Comparison of ENCODE assay signal across 22 cellular contexts in the genomic region with DNA sequence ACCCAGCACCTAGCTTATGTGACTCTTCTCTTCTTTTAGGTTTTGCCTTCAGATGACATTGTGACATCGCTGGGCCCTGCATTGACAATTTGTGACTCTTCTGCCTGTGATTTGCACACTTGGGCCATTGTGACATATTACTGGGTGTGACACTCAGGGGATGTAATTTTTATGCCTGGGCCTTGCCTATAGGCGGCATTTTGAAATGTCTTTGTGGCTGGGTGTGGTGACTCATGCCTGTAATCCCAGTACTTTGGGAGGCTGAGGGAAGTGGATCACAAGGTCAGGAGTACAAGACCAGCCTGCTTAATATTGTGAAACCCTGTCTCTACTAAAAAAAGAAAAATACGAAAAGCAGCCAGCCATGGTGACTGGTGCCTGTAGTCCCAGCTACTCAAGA. TPM values are rescaled to one million over a fixed set of nuclear protein-coding genes. Genes with fewer than 3 reads are reported as not detected.
DNase-seq lines count a peak whose midpoint lies in the region; ATAC-seq and TF ChIP-seq lines count a peak whose summit lies in the region.
"Had no signal": no experiment of that assay in that cellular context is flagged by ENCODE, and none has a peak within 500 bp of the region (broad histone marks: within the 10 kb centered on the region; RNA-seq: fewer than 3 reads in every experiment).

No MANE protein-coding gene starts in this region.

- ATAC-seq in omental fat pad (ENCODE audit: low FRiP score): no peak
- ATAC-seq: activated naive CD8-positive, alpha-beta T cell treated with anti-CD3 and anti-CD28 coated beads, Interleukin-2, amount 50 U/mL, for 24 hours; stimulated activated effector memory CD8-positive, alpha-beta T cell treated with anti-CD3 and anti-CD28 coated beads, Interleukin-12 subunit alpha, Interleukin-12 subunit beta, amount 100 ng/mL, for 72 hours had no signal

- TF ChIP-seq CTCF in AG09309 (IDR thresholded peaks at IDR 0.05; ENCODE audit: control insufficient read depth, insufficient read depth, low read depth, low read length, missing control alignments) (no peak), fibroblast of mammary gland (conservative IDR thresholded peaks at IDR 0.05; ENCODE audit: control insufficient read depth, insufficient read depth, low read depth, low read length) (no peak), omental fat pad (IDR thresholded peaks at IDR 0.05) (no peak)

- peak; percentile 8 for DNase-seq in AG09309 (ENCODE audit: low read depth)
- DNase-seq in HT1080 (ENCODE audit: low read depth): peak; percentile 47
- DNase-seq in SKM-1 treated with dmso at 0.1 percent for 144 hours (lab: John Stamatoyannopoulos, UW; ENCODE audit: unreplicated experiment): peak; percentile 85
- DNase-seq in fibroblast of mammary gland (ENCODE audit: low read depth): peak; percentile 6
- no peak for DNase-seq in stimulated activated CD4-positive, alpha-beta T cell treated with anti-CD3 and anti-CD28 coated beads, Interleukin-4, amount 100 ng/mL, for 1 hour
- DNase-seq in SHP77 (lab: John Stamatoyannopoulos, UW): no peak
- DNase-seq in GM03348 (ENCODE audit: low spot score): no peak
- no peak for DNase-seq in omental fat pad (ENCODE audit: low spot score)
- DNase-seq: activated CD4-positive, CD25-positive, alpha-beta regulatory T cell; activated naive CD8-positive, alpha-beta T cell treated with anti-CD3 and anti-CD28 coated beads, Interleukin-2, amount 50 U/mL, for 24 hours; central memory CD4-positive, alpha-beta T cell; DMS 273 treated with DMSO at 0.1 percent for 48 hours; effector CD4-positive, alpha-beta T cell; hypothalamus; kidney; NCI-H1092 treated with DMSO at 0.1 percent for 48 hours; NCI-H510A; SHP77 treated with DMSO at 0.1 percent for 48 hours; T-helper 2 cell had no signal

- H3K4me3 ChIP-seq in AG09309 (ENCODE audit: control insufficient read depth, low read depth, low read length): no peak overlapping the region
- H3K4me3 ChIP-seq in fibroblast of mammary gland (ENCODE audit: control insufficient read depth, low read depth, low read length): no peak overlapping the region
- H3K4me3 ChIP-seq: BLaER1 treated with 17β-estradiol and CSF1 and Interleukin-3, amounts not matched to agents 10 nM and 100 nM; thoracic aorta had no signal

RNA-seq across cellular contexts. Expression of a gene that starts 28.4 kb away (rescaled TPM):
- total RNA-seq in HT1080 (2014; rRNA removed; shearing (Covaris generic)): 1.3 and 2.9 TPM in 2 replicates
- polyA plus RNA-seq in HT1080 (2015; cell fraction: cytosol; rRNA removed): 0.41 and 0.77 TPM in 2 replicates
- 0.95 and 4.6 TPM in 2 replicates for polyA plus RNA-seq in HT1080 (2015; cell fraction: nucleus; rRNA removed)
- 1 to 10 TPM in 1 of 4 donors, under 1 TPM in 3; 0.48 to 2.8 (median 0.56) TPM for total RNA-seq in omental fat pad

Comparison
In these comparisons a context has a peak if more than half of its experiments do, and no peak if none do; other contexts are left out.
1. DNase-seq: peak in AG09309 (single experiment), HT1080 (single experiment), SKM-1 treated with dmso at 0.1 percent for 144 hours (single experiment) and fibroblast of mammary gland (single experiment); none in stimulated activated CD4-positive, alpha-beta T cell treated with anti-CD3 and anti-CD28 coated beads, Interleukin-4, amount 100 ng/mL, for 1 hour (single experiment), SHP77 (0 of 2), GM03348 (single experiment) and omental fat pad (single experiment).